ENCODE assay signal across 8 cellular contexts in the genomic region with DNA sequence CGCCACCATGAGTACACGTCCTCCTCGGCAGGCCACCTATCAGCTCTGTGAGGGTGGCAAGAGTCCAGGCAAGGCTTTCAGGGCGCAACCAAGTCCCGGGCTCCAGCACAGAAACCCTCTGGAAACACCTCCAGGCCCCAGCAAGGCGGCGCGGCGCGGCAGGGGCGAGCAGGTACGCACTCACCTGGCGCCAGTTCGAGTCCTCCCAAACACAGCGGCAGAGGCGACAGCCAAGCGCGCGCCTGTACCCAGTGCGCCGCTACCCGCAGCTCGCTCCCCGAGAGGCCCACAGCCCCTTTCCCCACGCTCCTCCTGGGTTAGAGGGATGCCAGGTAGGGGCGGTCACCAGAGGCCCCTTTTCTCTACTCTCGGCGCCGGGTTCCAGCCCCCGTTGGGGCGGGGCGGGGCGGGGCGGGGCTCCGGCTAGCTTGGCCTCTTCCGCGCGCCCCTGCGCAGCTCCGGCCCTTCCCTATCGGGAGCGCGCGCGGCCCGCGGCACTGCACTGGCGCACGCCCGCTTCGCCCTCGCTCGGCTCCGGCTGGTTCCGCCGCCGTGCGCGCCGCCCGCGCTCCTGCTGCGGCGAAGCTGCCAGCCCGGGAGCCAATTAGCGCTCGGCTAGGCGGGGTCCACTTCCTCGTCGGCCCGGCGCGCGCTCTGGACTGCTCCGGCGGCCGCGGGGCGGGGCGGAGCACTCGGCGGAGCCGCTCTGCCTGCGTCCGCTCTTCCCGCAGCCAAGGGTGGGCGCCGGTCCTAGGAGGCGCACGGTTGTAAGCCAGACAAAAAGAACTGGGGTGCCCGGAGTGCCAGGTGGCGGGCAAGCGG. TPM values are rescaled to one million over a fixed set of nuclear protein-coding genes. Genes with fewer than 3 reads are reported as not detected.
A peak's percentile ranks its signal among the peaks of the same experiment; 100 is the strongest.
DNase-seq lines count a peak whose midpoint lies in the region; ATAC-seq and TF ChIP-seq lines count a peak whose summit lies in the region.

A gene (minus strand): TSS at position 332 of the 822 bp plus-strand sequence. CDS start 5,040 bp downstream, outside the sequence.
A gene with protein sequence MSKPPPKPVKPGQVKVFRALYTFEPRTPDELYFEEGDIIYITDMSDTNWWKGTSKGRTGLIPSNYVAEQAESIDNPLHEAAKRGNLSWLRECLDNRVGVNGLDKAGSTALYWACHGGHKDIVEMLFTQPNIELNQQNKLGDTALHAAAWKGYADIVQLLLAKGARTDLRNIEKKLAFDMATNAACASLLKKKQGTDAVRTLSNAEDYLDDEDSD (plus strand): TSS at position 691 of the 822 bp plus-strand sequence. CDS start 179 bp downstream, outside the sequence.

- H3K36me3 ChIP-seq in upper lobe of right lung = no peaks in the 10 kb centered on the region

- H3K27ac ChIP-seq in upper lobe of right lung = peak within 1 kb of the TSS; percentile 99

- H3K4me3 Mint-ChIP-seq in T-helper 1 cell treated with Interleukin-12 subunit alpha and Interleukin-12 subunit beta and Interleukin-4 antibody, amounts not matched to agents 30 μg/mL and 1 μg/mL, for 36 hours = peak within 1 kb of the TSS; percentile 98
- H3K4me3 Mint-ChIP-seq in progenitor cell of endocrine pancreas (ENCODE audit: low read depth) = peak within 1 kb of the TSS; percentile 87

- H3K27ac Mint-ChIP-seq in T-helper 1 cell treated with Interleukin-12 subunit alpha and Interleukin-12 subunit beta and Interleukin-4 antibody, amounts not matched to agents 30 μg/mL and 1 μg/mL, for 36 hours = peak within 1 kb of the TSS; percentile 95
- H3K27ac Mint-ChIP-seq in progenitor cell of endocrine pancreas = peak within 1 kb of the TSS; percentile 95

- TF ChIP-seq CTCF in progenitor cell of endocrine pancreas (IDR thresholded peaks at IDR 0.05; ENCODE audit: unreplicated experiment) (no peak), upper lobe of right lung (IDR thresholded peaks at IDR 0.05) (no peak)

- intact Hi-C loops in left cardiac atrium (cut with DNase I) = loop anchor here in 1 of 2 donors (10.0 kb wide), 1 partner anchor 133 kb away; a partner anchor contains a TSS
- intact Hi-C loops in upper lobe of right lung (cut with DNase I) = no loop called here

- no peaks in the 10 kb centered on the region for H3K9me3 ChIP-seq in upper lobe of right lung

- no peaks in the 10 kb centered on the region for H3K27me3 ChIP-seq in upper lobe of right lung

- H3K27me3 Mint-ChIP-seq in T-helper 1 cell treated with Interleukin-12 subunit alpha and Interleukin-12 subunit beta and Interleukin-4 antibody, amounts not matched to agents 30 μg/mL and 1 μg/mL, for 36 hours (ENCODE audit: low read depth) = no peaks in the 10 kb centered on the region
- no peaks in the 10 kb centered on the region for H3K27me3 Mint-ChIP-seq in progenitor cell of endocrine pancreas

- peak within 1 kb of the TSS; percentile 100 for H3K4me3 ChIP-seq in upper lobe of right lung

- no peaks in the 10 kb centered on the region for H3K9me3 Mint-ChIP-seq in T-helper 1 cell treated with Interleukin-12 subunit alpha and Interleukin-12 subunit beta and Interleukin-4 antibody, amounts not matched to agents 30 μg/mL and 1 μg/mL, for 36 hours
- no peaks in the 10 kb centered on the region for H3K9me3 Mint-ChIP-seq in progenitor cell of endocrine pancreas (ENCODE audit: low read depth)

- peak; percentile 49 for ATAC-seq in GM18499 (IDR thresholded peaks at IDR 0.05; ENCODE audit: insufficient read depth, unreplicated experiment)
- peak; percentile 75 for ATAC-seq in HG02938 (IDR thresholded peaks at IDR 0.05; ENCODE audit: unreplicated experiment)
- peak; percentile 96 for ATAC-seq in left cardiac atrium
- peak; percentile 95 for ATAC-seq in upper lobe of right lung

- DNase-seq in NCI-H1694 treated with DMSO at 0.1 percent for 48 hours (lab: John Stamatoyannopoulos, UW) = peak; percentile 65
- DNase-seq in amniotic stem cell (lab: John Stamatoyannopoulos, UW) = peak; percentile 94
- DNase-seq in left cardiac atrium = peak; percentile 97
- peak; percentile 94 for DNase-seq in progenitor cell of endocrine pancreas (ENCODE audit: low spot score, unreplicated experiment)
- peak; percentile 98 for DNase-seq in upper lobe of right lung

- H3K4me1 ChIP-seq in upper lobe of right lung = peaks cover 61% of the 10 kb centered on the region

- H3K4me1 Mint-ChIP-seq in T-helper 1 cell treated with Interleukin-12 subunit alpha and Interleukin-12 subunit beta and Interleukin-4 antibody, amounts not matched to agents 30 μg/mL and 1 μg/mL, for 36 hours (ENCODE audit: low read depth) = peaks cover 52% of the 10 kb centered on the region
- H3K4me1 Mint-ChIP-seq in progenitor cell of endocrine pancreas (ENCODE audit: low read depth) = peaks cover 37% of the 10 kb centered on the region

- H3K36me3 Mint-ChIP-seq in T-helper 1 cell treated with Interleukin-12 subunit alpha and Interleukin-12 subunit beta and Interleukin-4 antibody, amounts not matched to agents 30 μg/mL and 1 μg/mL, for 36 hours (ENCODE audit: low read depth) = peaks cover 18% of the 10 kb centered on the region
- no peaks in the 10 kb centered on the region for H3K36me3 Mint-ChIP-seq in progenitor cell of endocrine pancreas (ENCODE audit: insufficient read depth)

RNA-seq across cellular contexts. Expression of the first gene that starts in this region (rescaled TPM):
- total RNA-seq in left cardiac atrium (10 to 100 TPM; 21.4 to 23.3 TPM), progenitor cell of endocrine pancreas (3.5 and 4.7 TPM in 2 replicates), upper lobe of right lung (40.4 TPM)

RNA-seq across cellular contexts. Expression of the second gene that starts in this region (rescaled TPM):
- total RNA-seq in left cardiac atrium = 10 to 100 TPM; 32.7 to 35.7 TPM
- total RNA-seq in progenitor cell of endocrine pancreas = 9.8 and 10.7 TPM in 2 replicates
- total RNA-seq in upper lobe of right lung = 77.8 TPM

Comparison
In these comparisons a context has a peak if more than half of its experiments do, and no peak if none do; other contexts are left out.
1. Peak in every context shown above with its lines: DNase-seq, ATAC-seq, H3K4me3 ChIP-seq and H3K27ac ChIP-seq.